19 cellular contexts compared by ENCODE assay signal in the genomic region with DNA sequence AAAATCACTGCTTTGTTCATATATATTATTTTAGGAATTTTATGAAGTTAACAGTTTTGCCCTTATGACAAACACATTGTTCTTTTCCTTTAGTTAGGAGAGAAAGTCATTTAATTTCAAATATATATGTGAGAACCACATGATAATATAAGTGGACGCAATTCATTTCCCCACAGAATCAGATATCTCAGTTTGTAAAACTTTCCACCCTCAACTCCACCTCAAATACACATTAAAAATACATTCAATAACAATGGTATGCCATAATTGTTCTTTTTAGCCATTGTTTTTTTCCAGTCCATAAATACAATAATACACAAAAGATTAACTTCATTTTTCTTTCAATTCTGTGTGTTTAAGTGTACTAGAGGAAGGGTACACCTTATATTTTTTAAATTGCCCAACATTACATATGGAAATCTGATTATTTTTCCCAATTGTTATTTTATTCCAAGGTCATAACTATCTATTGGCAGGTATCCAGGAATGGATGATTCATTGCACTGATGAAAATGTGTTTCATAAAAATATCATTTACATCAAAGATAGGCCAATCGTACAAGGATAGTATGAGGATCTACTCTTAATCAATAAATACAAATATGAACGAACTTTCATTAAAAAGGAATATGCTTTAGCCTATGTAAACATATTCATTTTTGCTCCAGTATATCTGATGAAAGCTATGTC.
DNase-seq lines count a peak whose midpoint lies in the region; ATAC-seq, FAIRE-seq and TF ChIP-seq lines count a peak whose summit lies in the region.
"Had no signal": no experiment of that assay in that cellular context is flagged by ENCODE, and none has a peak within 500 bp of the region (broad histone marks: within the 10 kb centered on the region; RNA-seq: fewer than 3 reads in every experiment).

No MANE protein-coding gene starts in this region.

- peak overlapping the region; percentile 26; the same call in 1 of the 2 replicates for H3K4me3 ChIP-seq in LNCaP clone FGC (ENCODE audit: low read depth, low read length)
- H3K4me3 ChIP-seq in endothelial cell of umbilical vein (replicated peaks in 1 of 3; ENCODE audit: insufficient read depth in 1 of 3, low read depth in 1 of 3, low read length in 3 of 3) = no peak overlapping the region

- no peak overlapping the region for H2AFZ ChIP-seq in endothelial cell of umbilical vein (ENCODE audit: low read depth, low read length)

- no peak for ATAC-seq in activated CD4-positive, alpha-beta T cell treated with anti-CD3 and anti-CD28 coated beads for 36 hours
- no peak for ATAC-seq in HG03354 (IDR thresholded peaks at IDR 0.05; ENCODE audit: poor library complexity, severe bottlenecking, unreplicated experiment)
- ATAC-seq: Right ventricle myocardium inferior had no signal

- H3K79me2 ChIP-seq in endothelial cell of umbilical vein (ENCODE audit: control insufficient read depth, insufficient read depth, low read length) = peaks cover 2% of the 10 kb centered on the region

- H3K9me3 ChIP-seq in endothelial cell of umbilical vein (replicated peaks; ENCODE audit: control insufficient read depth, insufficient read depth, low read length) = no peaks in the 10 kb centered on the region

- H3K36me3 ChIP-seq in endothelial cell of umbilical vein (ENCODE audit: control insufficient read depth in 2 of 2, extremely low read depth in 1 of 2, insufficient read depth in 2 of 2, low read length in 2 of 2) = no peaks in the 10 kb centered on the region

- POLR2A ChIA-PET in endothelial cell of umbilical vein (lab: Charles Lee) = no interaction called here
- POLR2A ChIA-PET in activated CD4-positive, alpha-beta T cell treated with anti-CD3 and anti-CD28 coated beads for 36 hours (lab: Charles Lee) = interaction anchor here (0.7 kb wide), 1 partner anchor 124 kb away, joined by 3 read pairs; no protein-coding TSS in a partner anchor

- H3K9me1 ChIP-seq in endothelial cell of umbilical vein (replicated peaks; ENCODE audit: control insufficient read depth, extremely low read depth, insufficient read depth, low read length) = no peaks in the 10 kb centered on the region

- intact Hi-C loops in endothelial cell of umbilical vein (cut with micrococcal nuclease) = no loop called here
- intact Hi-C loops in activated CD4-positive, alpha-beta T cell treated with anti-CD3 and anti-CD28 coated beads for 36 hours (cut with DNase I, micrococcal nuclease) = no loop called here

- TF ChIP-seq CTCF in LNCaP clone FGC (IDR thresholded peaks at IDR 0.05; ENCODE audit: control insufficient read depth, extremely low read depth, insufficient read depth) = no peak
- no peak for TF ChIP-seq CTCF in endothelial cell of umbilical vein (IDR thresholded peaks at IDR 0.05; ENCODE audit: extremely low read depth in 1 of 2, insufficient read depth in 1 of 2, low read depth in 1 of 2, low read length in 2 of 2)
- TF ChIP-seq CTCF in osteocyte (IDR thresholded peaks at IDR 0.05) = no peak

- no peak overlapping the region for H3K9ac ChIP-seq in endothelial cell of umbilical vein (replicated peaks; ENCODE audit: extremely low read depth, insufficient read depth, low read length)

- no peaks in the 10 kb centered on the region for H3K9me3 Mint-ChIP-seq in osteocyte (ENCODE audit: unreplicated experiment)
- no peaks in the 10 kb centered on the region for H3K9me3 Mint-ChIP-seq in activated CD4-positive, alpha-beta T cell treated with anti-CD3 and anti-CD28 coated beads for 36 hours (ENCODE audit: low read depth)
- H3K9me3 Mint-ChIP-seq: CD14-positive monocyte, IgD-negative memory B cell had no signal

- H3K36me3 Mint-ChIP-seq in osteocyte (ENCODE audit: unreplicated experiment) = no peaks in the 10 kb centered on the region
- H3K36me3 Mint-ChIP-seq in activated CD4-positive, alpha-beta T cell treated with anti-CD3 and anti-CD28 coated beads for 36 hours (ENCODE audit: low read depth) = no peaks in the 10 kb centered on the region
- H3K36me3 Mint-ChIP-seq: CD14-positive monocyte, IgD-negative memory B cell had no signal

- CTCF ChIA-PET in endothelial cell of umbilical vein (lab: Charles Lee) = interaction anchor here (0.6 kb wide), 1 partner anchor 20 kb away, joined by 3 read pairs; no protein-coding TSS in a partner anchor
- CTCF ChIA-PET in activated CD4-positive, alpha-beta T cell treated with anti-CD3 and anti-CD28 coated beads for 36 hours (lab: Charles Lee) = interaction anchor here (1.0 to 1.4 kb wide), 2 partner anchors 9 to 375 kb away, joined by 3 read pairs; no protein-coding TSS in a partner anchor

- H3K4me2 ChIP-seq in endothelial cell of umbilical vein (ENCODE audit: insufficient read depth, low read length) = peak overlapping the region; percentile 53

- FAIRE-seq in endothelial cell of umbilical vein (lab: Jason Lieb, UNC) = peak; percentile 28
- FAIRE-seq: GM12891 had no signal

- H3K4me1 Mint-ChIP-seq in osteocyte (ENCODE audit: unreplicated experiment) = peaks cover 67% of the 10 kb centered on the region
- H3K4me1 Mint-ChIP-seq in activated CD4-positive, alpha-beta T cell treated with anti-CD3 and anti-CD28 coated beads for 36 hours = peaks cover 15% of the 10 kb centered on the region

- H3K27me3 ChIP-seq in endothelial cell of umbilical vein (ENCODE audit: control insufficient read depth in 2 of 2, insufficient read depth in 2 of 2, low read length in 2 of 2) = no peaks in the 10 kb centered on the region

- H3K4me3 Mint-ChIP-seq in osteocyte (ENCODE audit: unreplicated experiment) = no peak overlapping the region
- no peak overlapping the region for H3K4me3 Mint-ChIP-seq in activated CD4-positive, alpha-beta T cell treated with anti-CD3 and anti-CD28 coated beads for 36 hours
- H3K4me3 Mint-ChIP-seq: CD14-positive monocyte had no signal

- TF ChIP-seq POLR2A in endothelial cell of umbilical vein (IDR thresholded peaks at IDR 0.05; ENCODE audit: low read depth, low read length) = no peak

- DNase-seq in DMS53 (lab: John Stamatoyannopoulos, UW) (peak; percentile 11), DMS53 treated with DMSO at 0.1 percent for 48 hours (lab: John Stamatoyannopoulos, UW; ENCODE audit: unreplicated experiment) (no peak), LNCaP clone FGC (ENCODE audit: low read depth) (no peak), endothelial cell of umbilical vein (ENCODE audit: low read depth, low spot score) (peak; percentile 91), osteocyte (ENCODE audit: extremely low spot score, unreplicated experiment) (no peak), NCI-H187 treated with DMSO at 0.1 percent for 48 hours (lab: John Stamatoyannopoulos, UW) (no peak)
- DNase-seq in activated CD4-positive, alpha-beta T cell treated with anti-CD3 and anti-CD28 coated beads for 36 hours = no peak
- DNase-seq: 8988T, COR-L47, DMS153, H7, NCI-H1048, NCI-H2107, NCI-H748 treated with DMSO at 0.1 percent for 48 hours had no signal

- dilution Hi-C loops in endothelial cell of umbilical vein (cut with MboI; ENCODE audit: extremely low pct_ligation_motif_present, low sequenced_read_pairs) = no loop called here

- no TSS peak for BruUV-seq in endothelial cell of umbilical vein (replicated peaks; lab: Mats Ljungman, UMichigan)

- no peak overlapping the region for H3K27ac ChIP-seq in endothelial cell of umbilical vein (ENCODE audit: insufficient read depth, low read depth, low read length)

- H4K20me1 ChIP-seq in endothelial cell of umbilical vein (replicated peaks; ENCODE audit: control insufficient read depth, extremely low read depth, insufficient read depth, low read length) = no peaks in the 10 kb centered on the region

- peak overlapping the region; percentile 12 for H3K27ac Mint-ChIP-seq in osteocyte (ENCODE audit: unreplicated experiment)
- H3K27ac Mint-ChIP-seq in activated CD4-positive, alpha-beta T cell treated with anti-CD3 and anti-CD28 coated beads for 36 hours = no peak overlapping the region
- H3K27ac Mint-ChIP-seq: CD14-positive monocyte, IgD-negative memory B cell had no signal

- peaks cover 34% of the 10 kb centered on the region for H3K4me1 ChIP-seq in endothelial cell of umbilical vein (ENCODE audit: control insufficient read depth, extremely low read depth, insufficient read depth, low read length)

- no peaks in the 10 kb centered on the region for H3K27me3 Mint-ChIP-seq in osteocyte (ENCODE audit: unreplicated experiment)
- H3K27me3 Mint-ChIP-seq in activated CD4-positive, alpha-beta T cell treated with anti-CD3 and anti-CD28 coated beads for 36 hours = no peaks in the 10 kb centered on the region
- H3K27me3 Mint-ChIP-seq: IgD-negative memory B cell had no signal

TF ChIP-seq in endothelial cell of umbilical vein, 7 proteins besides CTCF, POLR2A, EP300 and RAD21:
- TF ChIP-seq FOS (IDR thresholded peaks at IDR 0.05; ENCODE audit: borderline replicate concordance, insufficient read depth, low read length) (peak; percentile 81), EZH2 (IDR thresholded peaks at IDR 0.05; ENCODE audit: borderline replicate concordance, low read depth, low read length, severe bottlenecking) (no peak), JUN (IDR thresholded peaks at IDR 0.05; ENCODE audit: borderline replicate concordance, insufficient read depth, insufficient read length, low read depth) (peak; percentile 27)

Comparison
In these comparisons a context has a peak if more than half of its experiments do, and no peak if none do; other contexts are left out.
1. DNase-seq: peak in DMS53 (single experiment) and endothelial cell of umbilical vein (single experiment); none in DMS53 treated with DMSO at 0.1 percent for 48 hours (single experiment), LNCaP clone FGC (single experiment), osteocyte (single experiment), NCI-H187 treated with DMSO at 0.1 percent for 48 hours (single experiment) and activated CD4-positive, alpha-beta T cell treated with anti-CD3 and anti-CD28 coated beads for 36 hours (single experiment).